ENCODE assay signal across 16 cellular contexts in genomic region chr19:42175335-42175734, GRCh38. TPM values are rescaled to one million over a fixed set of nuclear protein-coding genes. Genes with fewer than 3 reads are reported as not detected.
DNase-seq lines count a peak whose midpoint lies in the region; ATAC-seq and FAIRE-seq lines count a peak whose summit lies in the region.
"Had no signal": no experiment of that assay in that cellular context is flagged by ENCODE, and none has a peak within 500 bp of the region (broad histone marks: within the 10 kb centered on the region; RNA-seq: fewer than 3 reads in every experiment).

No MANE protein-coding gene starts in this region.

- no peak overlapping the region for H3K27ac ChIP-seq in ACC112 (ENCODE audit: low read depth, low read length)
- H3K27ac ChIP-seq in CD8-positive, alpha-beta memory T cell (ENCODE audit: low read depth, low read length) = no peak overlapping the region
- H3K27ac ChIP-seq: BLaER1 had no signal

- intact Hi-C loops in activated CD4-positive, alpha-beta memory T cell treated with anti-CD3 and anti-CD28 coated beads for 36 hours (cut with micrococcal nuclease) = no loop called here

- no peak overlapping the region for H2AFZ ChIP-seq in ACC112 (ENCODE audit: low read length, unreplicated experiment)

- peak overlapping the region; percentile 83 to 96 (median 90) for H3K4me3 Mint-ChIP-seq in CD8-positive, alpha-beta memory T cell
- H3K4me3 Mint-ChIP-seq in activated CD4-positive, alpha-beta memory T cell treated with anti-CD3 and anti-CD28 coated beads for 36 hours = peak overlapping the region; percentile 27
- H3K4me3 Mint-ChIP-seq in immature natural killer cell = peak overlapping the region; percentile 89 to 95 (median 94)

- peaks cover 10 to 14% (median 13%) of the 10 kb centered on the region in 3 donors for H3K4me1 Mint-ChIP-seq in CD8-positive, alpha-beta memory T cell
- H3K4me1 Mint-ChIP-seq in activated CD4-positive, alpha-beta memory T cell treated with anti-CD3 and anti-CD28 coated beads for 36 hours (ENCODE audit: low read depth) = peaks cover 14% of the 10 kb centered on the region
- peaks cover 15% of the 10 kb centered on the region in 2 donors for H3K4me1 Mint-ChIP-seq in immature natural killer cell

- H3K27me3 Mint-ChIP-seq in CD8-positive, alpha-beta memory T cell = peaks cover 7 to 23% of the 10 kb centered on the region in 2 donors
- peaks cover 11% of the 10 kb centered on the region for H3K27me3 Mint-ChIP-seq in activated CD4-positive, alpha-beta memory T cell treated with anti-CD3 and anti-CD28 coated beads for 36 hours
- peaks cover 6 to 17% (median 14%) of the 10 kb centered on the region in 3 donors for H3K27me3 Mint-ChIP-seq in immature natural killer cell (ENCODE audit: low read depth in 3 of 3)

- POLR2A ChIA-PET in CD8-positive, alpha-beta memory T cell (lab: Charles Lee) = interaction anchor here (0.6 to 0.9 kb wide), 2 partner anchors 12 to 148 kb away, joined by 4 to 7 read pairs; no protein-coding TSS in a partner anchor
- POLR2A ChIA-PET in activated CD4-positive, alpha-beta memory T cell treated with anti-CD3 and anti-CD28 coated beads for 36 hours (lab: Charles Lee) = interaction anchor here (1.0 to 1.1 kb wide), 3 partner anchors 9 to 99 kb away, joined by 3 to 5 read pairs (median 4); partner anchors contain the start of gene ZNF574

- no peaks in the 10 kb centered on the region for H3K9me3 Mint-ChIP-seq in CD8-positive, alpha-beta memory T cell
- H3K9me3 Mint-ChIP-seq in activated CD4-positive, alpha-beta memory T cell treated with anti-CD3 and anti-CD28 coated beads for 36 hours = no peaks in the 10 kb centered on the region
- H3K9me3 Mint-ChIP-seq in immature natural killer cell = peaks cover 0 to 2% (median 0%) of the 10 kb centered on the region in 6 donors

- H3K79me2 ChIP-seq in ACC112 (ENCODE audit: control insufficient read depth, insufficient read depth, low read length, unreplicated experiment) = no peaks in the 10 kb centered on the region

- H3K4me1 ChIP-seq in ACC112 (ENCODE audit: control insufficient read depth, insufficient read depth, low read length, unreplicated experiment) = no peaks in the 10 kb centered on the region
- peaks cover 12% of the 10 kb centered on the region for H3K4me1 ChIP-seq in CD8-positive, alpha-beta memory T cell (ENCODE audit: insufficient read depth, low read length)

- H3K9me3 ChIP-seq in CD8-positive, alpha-beta memory T cell (ENCODE audit: low read length) = no peaks in the 10 kb centered on the region
- H3K9me3 ChIP-seq: adrenal gland, BLaER1 had no signal

- peaks cover 37% of the 10 kb centered on the region for H3K27me3 ChIP-seq in ACC112 (ENCODE audit: insufficient read depth, low read length)
- H3K27me3 ChIP-seq in CD8-positive, alpha-beta memory T cell (ENCODE audit: insufficient read depth, low read length, poor library complexity, severe bottlenecking) = peaks cover 18% of the 10 kb centered on the region

- H3K4me3 ChIP-seq in ACC112 (ENCODE audit: low read depth, low read length) = peak overlapping the region; percentile 74
- peak overlapping the region; percentile 23 for H3K4me3 ChIP-seq in CD8-positive, alpha-beta memory T cell (ENCODE audit: low read length)
- H3K4me3 ChIP-seq: BLaER1 had no signal

- no peaks in the 10 kb centered on the region for H3K36me3 ChIP-seq in ACC112 (ENCODE audit: insufficient read depth, low read length)
- no peaks in the 10 kb centered on the region for H3K36me3 ChIP-seq in CD8-positive, alpha-beta memory T cell (ENCODE audit: insufficient read depth, low read length)
- H3K36me3 ChIP-seq: adrenal gland, BLaER1 had no signal

- no peak for FAIRE-seq in RCC 7860 (lab: Jason Lieb, UNC)
- FAIRE-seq: TTC549 had no signal

- peak overlapping the region in 1 of 8 donors; percentile 44 for H3K27ac Mint-ChIP-seq in CD8-positive, alpha-beta memory T cell
- no peak overlapping the region for H3K27ac Mint-ChIP-seq in activated CD4-positive, alpha-beta memory T cell treated with anti-CD3 and anti-CD28 coated beads for 36 hours
- peak overlapping the region in 1 of 6 donors; percentile 44 for H3K27ac Mint-ChIP-seq in immature natural killer cell

- H3K36me3 Mint-ChIP-seq in CD8-positive, alpha-beta memory T cell = peaks cover 0 to 3% (median 0%) of the 10 kb centered on the region in 3 donors
- H3K36me3 Mint-ChIP-seq in activated CD4-positive, alpha-beta memory T cell treated with anti-CD3 and anti-CD28 coated beads for 36 hours = no peaks in the 10 kb centered on the region
- peaks cover 0 to 4% (median 0%) of the 10 kb centered on the region in 3 donors for H3K36me3 Mint-ChIP-seq in immature natural killer cell

- CTCF ChIA-PET in CD8-positive, alpha-beta memory T cell (lab: Charles Lee) = interaction anchor here (1.1 to 2.6 kb wide), 6 partner anchors 9 to 104 kb away, joined by 3 to 13 read pairs (median 10); partner anchors contain the start of gene POU2F2
- CTCF ChIA-PET in activated CD4-positive, alpha-beta memory T cell treated with anti-CD3 and anti-CD28 coated beads for 36 hours (lab: Charles Lee) = interaction anchor here (0.6 to 2.5 kb wide), 7 partner anchors 9 to 341 kb away, joined by 3 to 21 read pairs (median 9); partner anchors contain the start of gene POU2F2

- no peak for DNase-seq in CD8-positive, alpha-beta memory T cell
- no peak for DNase-seq in activated CD4-positive, alpha-beta memory T cell treated with anti-CD3 and anti-CD28 coated beads for 36 hours
- DNase-seq in immature natural killer cell = no peak
- no peak for DNase-seq in RCC 7860 (ENCODE audit: low spot score)
- DNase-seq in dermis blood vessel endothelial cell = no peak
- no peak for DNase-seq in cerebellum (ENCODE audit: low spot score)
- DNase-seq: activated CD8-positive, alpha-beta memory T cell treated with anti-CD3 and anti-CD28 coated beads for 24 hours; adrenal gland; cerebellar nuclear complex; kidney glomerular epithelial cell; NCI-H1092; SHP77 treated with DMSO at 0.1 percent for 48 hours had no signal

- ATAC-seq in HG02884 (IDR thresholded peaks at IDR 0.05; ENCODE audit: unreplicated experiment) = no peak

RNA-seq across cellular contexts. Expression of gene DEDD2, which starts 42.1 kb away (rescaled TPM):
- 10 to 100 TPM; 30.0 to 32.7 TPM for total RNA-seq in CD8-positive, alpha-beta memory T cell
- 163 TPM for polyA plus RNA-seq in CD8-positive, alpha-beta memory T cell
- 10 to 100 TPM; 31.3 to 33.4 TPM for total RNA-seq in activated CD4-positive, alpha-beta memory T cell treated with anti-CD3 and anti-CD28 coated beads for 36 hours
- 100 to 1,000 TPM; 154 to 261 (median 173) TPM for polyA plus RNA-seq in immature natural killer cell
- total RNA-seq in dermis blood vessel endothelial cell = 27.3 and 29.4 TPM in 2 replicates
- total RNA-seq in cerebellum = 17.8 TPM

RNA-seq across cellular contexts. Expression of gene POU2F2, which starts 43.1 kb away (rescaled TPM):
- total RNA-seq in CD8-positive, alpha-beta memory T cell = 10 to 100 TPM; 46.7 to 47.9 TPM
- 8.5 TPM for polyA plus RNA-seq in CD8-positive, alpha-beta memory T cell
- total RNA-seq in activated CD4-positive, alpha-beta memory T cell treated with anti-CD3 and anti-CD28 coated beads for 36 hours = 10 to 100 TPM; 55.6 to 57.3 TPM
- polyA plus RNA-seq in immature natural killer cell = 10 to 100 TPM in 1 of 3 donors, 1 to 10 TPM in 2; 2.0 to 10.3 (median 2.1) TPM
- total RNA-seq in dermis blood vessel endothelial cell = 0.17 and 0.56 TPM in 2 replicates
- total RNA-seq in cerebellum = 3.7 TPM

RNA-seq across cellular contexts. Expression of gene ZNF526, which starts 44.8 kb away (rescaled TPM):
- 10 to 100 TPM; 18.4 to 20.5 TPM for total RNA-seq in CD8-positive, alpha-beta memory T cell
- 9.0 TPM for polyA plus RNA-seq in CD8-positive, alpha-beta memory T cell
- 10 to 100 TPM; 12.3 to 14.9 TPM for total RNA-seq in activated CD4-positive, alpha-beta memory T cell treated with anti-CD3 and anti-CD28 coated beads for 36 hours
- polyA plus RNA-seq in immature natural killer cell = 1 to 10 TPM; 2.9 to 9.1 (median 5.2) TPM
- 8.7 and 9.3 TPM in 2 replicates for total RNA-seq in dermis blood vessel endothelial cell
- total RNA-seq in cerebellum = 6.4 TPM

Comparison
In these comparisons a context has a peak if more than half of its experiments do, and no peak if none do; other contexts are left out.
1. H3K4me3 Mint-ChIP-seq: peak in every context shown above with its lines; median percentile 94 in immature natural killer cell; 90 in CD8-positive, alpha-beta memory T cell; 27 in activated CD4-positive, alpha-beta memory T cell treated with anti-CD3 and anti-CD28 coated beads for 36 hours.
2. RNA of gene POU2F2, which starts 43.1 kb away (total RNA-seq): 55.6 to 57.3 TPM in activated CD4-positive, alpha-beta memory T cell treated with anti-CD3 and anti-CD28 coated beads for 36 hours and 46.7 to 47.9 TPM in CD8-positive, alpha-beta memory T cell; 3.7 TPM in cerebellum (single experiment) and 0.17 to 0.56 TPM in dermis blood vessel endothelial cell; every median in the first group is over 10 times any median in the second.